30 cellular contexts compared by ENCODE assay signal in genomic region chr21:44291936-44292811, GRCh38. TPM values are rescaled to one million over a fixed set of nuclear protein-coding genes. Genes with fewer than 3 reads are reported as not detected.
DNase-seq lines count a peak whose midpoint lies in the region; ATAC-seq, FAIRE-seq and TF ChIP-seq lines count a peak whose summit lies in the region.
"Had no signal": no experiment of that assay in that cellular context is flagged by ENCODE, and none has a peak within 500 bp of the region (broad histone marks: within the 10 kb centered on the region; RNA-seq: fewer than 3 reads in every experiment).

No MANE protein-coding gene starts in this region.

- H3K36me3 Mint-ChIP-seq in T-helper 17 cell (ENCODE audit: low read depth), result no peaks in the 10 kb centered on the region
- H3K36me3 Mint-ChIP-seq: IgD-negative memory B cell; mesothelial cell of epicardium; naive thymus-derived CD8-positive, alpha-beta T cell; stimulated activated effector memory CD8-positive, alpha-beta T cell treated with anti-CD3 and anti-CD28 coated beads, Interleukin-12 subunit alpha, Interleukin-12 subunit beta, amount 100 ng/mL, for 72 hours had no signal

- no peak overlapping the region for H3K4me3 ChIP-seq in GM06990 (replicated peaks; ENCODE audit: low read depth, low read length)
- H3K4me3 ChIP-seq in kidney (ENCODE audit: low read length in 2 of 2), result no peak overlapping the region
- no peak overlapping the region for H3K4me3 ChIP-seq in MM.1S (ENCODE audit: low read length)
- H3K4me3 ChIP-seq: HAP-1, heart right ventricle, left lung, SK-N-MC, upper lobe of right lung had no signal

- no peaks in the 10 kb centered on the region for H3K27me3 ChIP-seq in GM06990 (replicated peaks; ENCODE audit: control insufficient read depth, insufficient read depth, low read length)
- peaks cover 85% of the 10 kb centered on the region for H3K27me3 ChIP-seq in MM.1S (replicated peaks; ENCODE audit: insufficient read depth, low read length)
- H3K27me3 ChIP-seq: brain microvascular endothelial cell had no signal

- no peaks in the 10 kb centered on the region for H3K27me3 Mint-ChIP-seq in T-helper 17 cell

- ATAC-seq in T-helper 17 cell, result no peak
- ATAC-seq in GM19467 (IDR thresholded peaks at IDR 0.05; ENCODE audit: unreplicated experiment), result no peak
- ATAC-seq: activated CD8-positive, alpha-beta T cell treated with anti-CD3 and anti-CD28 coated beads, Interleukin-2, amount 10 ng/mL, durations not matched to agents 7 days and 5 days; heart right ventricle; left lung; naive thymus-derived CD8-positive, alpha-beta T cell; Panc1; stimulated activated effector memory CD8-positive, alpha-beta T cell treated with anti-CD3 and anti-CD28 coated beads, Interleukin-12 subunit alpha, Interleukin-12 subunit beta, amount 100 ng/mL, for 72 hours; upper lobe of right lung had no signal

- H3K9me2 ChIP-seq in MM.1S (replicated peaks; ENCODE audit: insufficient read depth, low read length), result no peaks in the 10 kb centered on the region

- no peak overlapping the region for H2AFZ ChIP-seq in MM.1S (ENCODE audit: low read length)

- peak overlapping the region; percentile 84 for H3K4me3 Mint-ChIP-seq in T-helper 17 cell
- H3K4me3 Mint-ChIP-seq: activated CD8-positive, alpha-beta T cell treated with anti-CD3 and anti-CD28 coated beads, Interleukin-2, amount 10 ng/mL, durations not matched to agents 7 days and 5 days; mesothelial cell of epicardium; stimulated activated effector memory CD8-positive, alpha-beta T cell treated with anti-CD3 and anti-CD28 coated beads, Interleukin-12 subunit alpha, Interleukin-12 subunit beta, amount 100 ng/mL, for 72 hours had no signal

- H3K27ac Mint-ChIP-seq in T-helper 17 cell, result peak overlapping the region; percentile 45
- H3K27ac Mint-ChIP-seq: activated CD8-positive, alpha-beta T cell treated with anti-CD3 and anti-CD28 coated beads, Interleukin-2, amount 10 ng/mL, durations not matched to agents 7 days and 5 days; IgD-negative memory B cell; mesothelial cell of epicardium; stimulated activated effector memory CD8-positive, alpha-beta T cell treated with anti-CD3 and anti-CD28 coated beads, Interleukin-12 subunit alpha, Interleukin-12 subunit beta, amount 100 ng/mL, for 72 hours had no signal

- no peak for FAIRE-seq in kidney (lab: Jason Lieb, UNC)
- FAIRE-seq: GM12891 had no signal

- H3K4me1 ChIP-seq in kidney (ENCODE audit: control insufficient read depth in 1 of 2, insufficient read depth in 1 of 2, low read depth in 1 of 2, low read length in 2 of 2) (peaks cover 0 to 6% of the 10 kb centered on the region in 2 donors), MM.1S (ENCODE audit: low read length) (no peaks in the 10 kb centered on the region)
- H3K4me1 ChIP-seq: HAP-1 had no signal

- H3K27ac ChIP-seq in kidney (ENCODE audit: low read depth in 2 of 2, low read length in 2 of 2) (no peak overlapping the region), MM.1S (ENCODE audit: low read length) (no peak overlapping the region)
- H3K27ac ChIP-seq: brain microvascular endothelial cell, heart right ventricle, left lung, SK-N-MC, upper lobe of right lung had no signal

- intact Hi-C loops in kidney (cut with DNase I), result no loop called here

- peaks cover 24% of the 10 kb centered on the region for H3K4me1 Mint-ChIP-seq in T-helper 17 cell

- H3K36me3 ChIP-seq in GM06990 (ENCODE audit: control insufficient read depth, insufficient read depth, low read length) (no peaks in the 10 kb centered on the region), kidney (ENCODE audit: control insufficient read depth in 1 of 2, insufficient read depth in 2 of 2, low read length in 2 of 2) (no peaks in the 10 kb centered on the region), MM.1S (replicated peaks; ENCODE audit: insufficient read depth, low read length) (no peaks in the 10 kb centered on the region)
- H3K36me3 ChIP-seq: brain microvascular endothelial cell, HAP-1, heart right ventricle, left lung, upper lobe of right lung had no signal

- TF ChIP-seq CTCF in GM06990 (IDR thresholded peaks at IDR 0.05; ENCODE audit: insufficient read depth, low read length, poor library complexity, severe bottlenecking) (no peak), kidney (IDR thresholded peaks at IDR 0.05; ENCODE audit: borderline replicate concordance, extremely low read depth, insufficient read depth) (no peak), MM.1S (IDR thresholded peaks at IDR 0.05; ENCODE audit: low read length) (no peak)

- DNase-seq in DMS53 (lab: John Stamatoyannopoulos, UW) (peak; percentile 18), DMS53 treated with DMSO at 0.1 percent for 48 hours (lab: John Stamatoyannopoulos, UW; ENCODE audit: unreplicated experiment) (no peak), GM06990 (ENCODE audit: extremely low read depth, insufficient read length) (peak; percentile 3), T-helper 17 cell (no peak), kidney (peak; percentile 77), NCI-H446 treated with DMSO at 0.1 percent for 48 hours (lab: John Stamatoyannopoulos, UW) (no peak), MM.1S (no peak)
- DNase-seq: activated CD8-positive, alpha-beta T cell treated with anti-CD3 and anti-CD28 coated beads, Interleukin-2, amount 10 ng/mL, durations not matched to agents 7 days and 5 days; brain microvascular endothelial cell; DND-41; effector CD4-positive, alpha-beta T cell; NCI-H1417; NCI-H2081 treated with DMSO at 0.1 percent for 48 hours; NCI-H510A treated with DMSO at 0.1 percent for 48 hours; upper lobe of right lung had no signal

- H3K9ac ChIP-seq in kidney (ENCODE audit: low read length in 2 of 2), result no peak overlapping the region
- no peak overlapping the region for H3K9ac ChIP-seq in MM.1S (ENCODE audit: low read length)

- H3K79me2 ChIP-seq in MM.1S (ENCODE audit: low read length), result no peaks in the 10 kb centered on the region

- no peaks in the 10 kb centered on the region for H3F3A ChIP-seq in MM.1S (ENCODE audit: insufficient read depth, low read length)

- no peaks in the 10 kb centered on the region for H3K9me3 ChIP-seq in T-helper 17 cell (ENCODE audit: control insufficient read depth, low read length, poor library complexity, severe bottlenecking)
- H3K9me3 ChIP-seq in kidney (ENCODE audit: control insufficient read depth in 1 of 2, low read length in 2 of 2), result no peaks in the 10 kb centered on the region
- H3K9me3 ChIP-seq in MM.1S (replicated peaks; ENCODE audit: insufficient read depth, low read length), result no peaks in the 10 kb centered on the region
- H3K9me3 ChIP-seq: HAP-1, heart right ventricle, left lung, upper lobe of right lung had no signal

- no peaks in the 10 kb centered on the region for H4K20me1 ChIP-seq in MM.1S (ENCODE audit: insufficient read depth, low read length)

- no peak overlapping the region for H3K4me2 ChIP-seq in MM.1S (ENCODE audit: low read depth, low read length)

RNA-seq across cellular contexts. Expression of gene AIRE, which starts 6.5 kb away (rescaled TPM):
- total RNA-seq in T-helper 17 cell (1 to 10 TPM; 1.4 to 3.4 TPM), kidney (0.25 TPM)
- 0.09 TPM for polyA plus RNA-seq in kidney (ENCODE audit: insufficient read depth, low read depth, low replicate concordance)
- total RNA-seq: A172; activated CD8-positive, alpha-beta T cell treated with anti-CD3 and anti-CD28 coated beads, Interleukin-2, amount 10 ng/mL, durations not matched to agents 7 days and 5 days; epithelial cell of proximal tubule; MCF 10A; naive thymus-derived CD8-positive, alpha-beta T cell; osteocyte; upper lobe of right lung had no signal

RNA-seq across cellular contexts. Expression of gene PFKL, which starts 7.7 kb away (rescaled TPM):
- total RNA-seq in T-helper 17 cell, result 100 to 1,000 TPM; 132 to 176 TPM
- 197 TPM for total RNA-seq in kidney
- polyA plus RNA-seq in kidney (ENCODE audit: insufficient read depth, low read depth, low replicate concordance), result 155 TPM

RNA-seq across cellular contexts. Expression of gene DNMT3L, which starts 30.5 kb away (rescaled TPM):
- total RNA-seq in T-helper 17 cell (not detected), kidney (not detected)
- 0.47 TPM for polyA plus RNA-seq in kidney (ENCODE audit: insufficient read depth, low read depth, low replicate concordance)
- total RNA-seq: A172; activated CD8-positive, alpha-beta T cell treated with anti-CD3 and anti-CD28 coated beads, Interleukin-2, amount 10 ng/mL, durations not matched to agents 7 days and 5 days; epithelial cell of proximal tubule; heart right ventricle; left lung; MCF 10A; mesothelial cell of epicardium; naive thymus-derived CD8-positive, alpha-beta T cell; osteocyte; upper lobe of right lung had no signal
- polyA plus RNA-seq: heart right ventricle; IgD-negative memory B cell; naive thymus-derived CD8-positive, alpha-beta T cell had no signal

RNA-seq across cellular contexts. Expression of gene CFAP410, which starts 47.0 kb away (rescaled TPM):
- total RNA-seq in T-helper 17 cell (10 to 100 TPM; 48.0 to 54.2 TPM), kidney (23.3 TPM)
- 45.3 TPM for polyA plus RNA-seq in kidney (ENCODE audit: insufficient read depth, low read depth, low replicate concordance)

RNA-seq across cellular contexts. Expression of gene ICOSLG, which starts 51.4 kb away (rescaled TPM):
- total RNA-seq in T-helper 17 cell (10 to 100 TPM in 1 of 2 donors, 1 to 10 TPM in 1; 9.4 to 19.1 TPM), kidney (10.2 TPM)
- polyA plus RNA-seq in kidney (ENCODE audit: insufficient read depth, low read depth, low replicate concordance), result 3.0 TPM

Comparison
In these comparisons a context has a peak if more than half of its experiments do, and no peak if none do; other contexts are left out.
1. DNase-seq: peak in DMS53 (single experiment), GM06990 (single experiment) and kidney (single experiment); none in DMS53 treated with DMSO at 0.1 percent for 48 hours (single experiment), T-helper 17 cell (0 of 3), NCI-H446 treated with DMSO at 0.1 percent for 48 hours (single experiment) and MM.1S (single experiment).